ENCODE assay signal across 6 cellular contexts in genomic region chr6:98020222-98020621, GRCh38.
"Had no signal": no experiment of that assay in that cellular context is flagged by ENCODE, and none has a peak within 500 bp of the region (broad histone marks: within the 10 kb centered on the region; RNA-seq: fewer than 3 reads in every experiment).

No MANE protein-coding gene starts in this region.

- DNase-seq: GM23248, H9, HCEC 1CT, IMR-90, KG1 had no signal

- H2AFZ ChIP-seq: GM23248 had no signal

- H3K9me3 Mint-ChIP-seq: H9 had no signal

- H3K27ac ChIP-seq: GM23248 had no signal

- H3K4me3 ChIP-seq: GM23248, K562 had no signal

- H3K4me3 Mint-ChIP-seq: H9 had no signal

- ATAC-seq: K562 had no signal

- H3K9ac ChIP-seq: GM23248 had no signal
